In the genomic region with DNA sequence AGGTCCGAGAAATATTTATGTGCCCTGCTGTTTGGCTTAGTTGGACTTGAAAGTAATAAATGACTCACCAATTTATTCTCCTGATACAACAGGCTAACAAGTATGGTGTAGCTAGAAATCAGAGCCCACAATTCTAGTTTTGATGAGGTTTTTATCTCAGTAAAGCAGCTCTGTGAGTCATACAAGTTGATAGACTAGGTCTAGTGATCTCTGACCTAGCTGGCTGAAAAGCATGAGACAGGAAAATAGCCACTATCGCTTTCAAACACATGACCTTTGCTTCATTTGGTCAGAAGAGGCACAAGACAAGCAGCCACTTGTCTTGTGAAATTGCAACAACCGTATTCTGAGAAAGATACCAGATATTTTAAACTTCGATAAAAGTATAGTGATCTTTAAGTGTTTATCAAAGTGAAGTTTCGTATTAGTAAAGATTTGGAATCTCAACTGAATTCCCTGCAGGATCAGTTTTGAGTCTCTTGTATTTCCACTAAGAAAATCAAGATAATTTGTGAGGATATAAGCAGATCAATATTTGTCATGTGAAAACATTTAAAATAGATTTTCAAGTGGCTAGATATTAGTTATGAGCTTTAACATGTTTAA, we compare ENCODE assay signal across 8 cellular contexts.
DNase-seq lines count a peak whose midpoint lies in the region; ATAC-seq, FAIRE-seq and TF ChIP-seq lines count a peak whose summit lies in the region.

No MANE protein-coding gene starts in this region.

- TF ChIP-seq RAD21 in HepG2 (CRISPR knock-in tag; IDR thresholded peaks at IDR 0.05) = no peak

- ATAC-seq in HG02610 (IDR thresholded peaks at IDR 0.05; ENCODE audit: unreplicated experiment) = peak; percentile 71
- ATAC-seq in HepG2 = peak; percentile 99
- ATAC-seq in upper lobe of left lung (ENCODE audit: low FRiP score in 2 of 2) = no peak
- no peak for ATAC-seq in T-helper 17 cell

- intact Hi-C loops in HepG2 (cut with micrococcal nuclease; ENCODE audit: unreplicated experiment) = loop anchor here (5.0 kb wide), 1 partner anchor 67 kb away; no protein-coding TSS in a partner anchor

- H3K27me3 ChIP-seq in HepG2 (ENCODE audit: control insufficient read depth in 1 of 2, insufficient read depth in 2 of 2, low read length in 2 of 2) = no peaks in the 10 kb centered on the region
- no peaks in the 10 kb centered on the region for H3K27me3 ChIP-seq in upper lobe of left lung

- 5% methylated on average over 5 of the region's 5 CpGs for WGBS in HepG2 (ENCODE audit: low lambda C conversion rate)
- WGBS in upper lobe of left lung, 2 donors = 78 to 81% methylated on average over 5 of the region's 5 CpGs

- H3K27ac Mint-ChIP-seq in T-helper 17 cell = no peak overlapping the region

- no peaks in the 10 kb centered on the region for H3K36me3 Mint-ChIP-seq in T-helper 17 cell (ENCODE audit: low read depth)

- no peaks in the 10 kb centered on the region for H3K36me3 ChIP-seq in HepG2 (replicated peaks in 1 of 2; ENCODE audit: control insufficient read depth in 1 of 2, insufficient read depth in 2 of 2, low read length in 2 of 2)
- no peaks in the 10 kb centered on the region for H3K36me3 ChIP-seq in upper lobe of left lung

- CTCF ChIA-PET in GM10248 (lab: Yijun Ruan, JAX) = interaction anchor here (1.1 kb wide), 1 partner anchor 11 kb away, joined by 3 read pairs; no protein-coding TSS in a partner anchor
- CTCF ChIA-PET in RWPE1 (lab: Yijun Ruan, JAX) = no interaction called here
- CTCF ChIA-PET in HepG2 (lab: Yijun Ruan, JAX; ENCODE audit: low intra/inter-chr PET ratio, low total read pairs) = no interaction called here

- peaks cover 52% of the 10 kb centered on the region for H3K4me1 ChIP-seq in HepG2 (ENCODE audit: insufficient read depth, low read length)
- no peaks in the 10 kb centered on the region for H3K4me1 ChIP-seq in upper lobe of left lung

- peak overlapping the region; percentile 47 for H3K4me2 ChIP-seq in HepG2 (ENCODE audit: low read depth, low read length)

- TF ChIP-seq EP300 in HepG2 (IDR thresholded peaks at IDR 0.05; ENCODE audit: low read depth in 2 of 2, low read length in 2 of 2) (peak in 1 of 2 experiments; percentile 80; a peak in 2 of 4 replicates), HepG2 (CRISPR knock-in tag; IDR thresholded peaks at IDR 0.05; ENCODE audit: borderline replicate concordance) (no peak), upper lobe of left lung (IDR thresholded peaks at IDR 0.05) (no peak)

- H3K4me1 Mint-ChIP-seq in T-helper 17 cell = no peaks in the 10 kb centered on the region

- no peak overlapping the region for H3K27ac ChIP-seq in RWPE1
- H3K27ac ChIP-seq in HepG2 (ENCODE audit: extremely low read length, insufficient read depth, low read length) = peak overlapping the region; percentile 74
- H3K27ac ChIP-seq in upper lobe of left lung = no peak overlapping the region

- H3K9me3 ChIP-seq in HepG2 (ENCODE audit: low read length) = no peaks in the 10 kb centered on the region
- H3K9me3 ChIP-seq in upper lobe of left lung = no peaks in the 10 kb centered on the region
- H3K9me3 ChIP-seq in T-helper 17 cell (ENCODE audit: control insufficient read depth, low read length, poor library complexity, severe bottlenecking) = no peaks in the 10 kb centered on the region

- TF ChIP-seq CTCF in GM10248 (IDR thresholded peaks at IDR 0.05; ENCODE audit: control extremely low read depth, extremely low read depth, low read depth, missing control alignments) = no peak
- no peak for TF ChIP-seq CTCF in RWPE1 (conservative IDR thresholded peaks at IDR 0.05; ENCODE audit: low read depth)
- no peak for TF ChIP-seq CTCF in HepG2 (CRISPR knock-in tag; IDR thresholded peaks at IDR 0.05)
- TF ChIP-seq CTCF in upper lobe of left lung (IDR thresholded peaks at IDR 0.05) = no peak

- no peak overlapping the region for H3K4me3 Mint-ChIP-seq in T-helper 17 cell

- no peaks in the 10 kb centered on the region for H3K79me2 ChIP-seq in HepG2 (ENCODE audit: insufficient read depth, low read length)

- in situ Hi-C loops in HepG2 (cut with HindIII; ENCODE audit: extremely low pct_ligation_motif_present, low pct_unique_long_range_greater_than_20kb) = no loop called here

- H2AFZ ChIP-seq in HepG2 (ENCODE audit: low read length) = peak overlapping the region; percentile 10

- H3K9ac ChIP-seq in HepG2 (ENCODE audit: insufficient read depth, low read depth, low read length) = no peak overlapping the region

- BruUV-seq in HepG2 (replicated peaks; lab: Mats Ljungman, UMichigan) = no TSS peak

- peak; percentile 93 for FAIRE-seq in HepG2 (lab: Jason Lieb, UNC)

- no peaks in the 10 kb centered on the region for H3K27me3 Mint-ChIP-seq in T-helper 17 cell

- H3K4me3 ChIP-seq in HepG2 (replicated peaks in 1 of 3; ENCODE audit: insufficient read depth in 1 of 3, low read depth in 2 of 3, low read length in 3 of 3) (peak overlapping the region in 1 of 3 experiments; percentile 13; a peak in 2 of 6 replicates), upper lobe of left lung (no peak overlapping the region)

- POLR2A ChIA-PET in GM10248 (lab: Yijun Ruan, JAX) (no interaction called here), RWPE1 (lab: Yijun Ruan, JAX; ENCODE audit: low non-redundant PET) (no interaction called here), HepG2 (lab: Yijun Ruan, JAX) (interaction anchor here (0.6 kb wide), 1 partner anchor 9 kb away, joined by 3 read pairs; no protein-coding TSS in a partner anchor)

- TF ChIP-seq POLR2A in HepG2 (IDR thresholded peaks at IDR 0.05; ENCODE audit: insufficient read depth in 1 of 2, low read depth in 2 of 2, low read length in 2 of 2) (no peak), upper lobe of left lung (IDR thresholded peaks at IDR 0.05) (no peak)

- peak; percentile 2 for DNase-seq in GM10248 (ENCODE audit: extremely low spot score)
- peak; percentile 4 for DNase-seq in RWPE1 (ENCODE audit: low spot score)
- DNase-seq in HepG2 (ENCODE audit: low spot score) = peak; percentile 92
- no peak for DNase-seq in activated CD4-positive, alpha-beta T cell treated with anti-CD3 and anti-CD28 coated beads for 48 hours
- no peak for DNase-seq in upper lobe of left lung
- DNase-seq in occipital lobe (lab: John Stamatoyannopoulos, UW) = no peak
- no peak for DNase-seq in T-helper 17 cell

- no peaks in the 10 kb centered on the region for H4K20me1 ChIP-seq in HepG2 (ENCODE audit: insufficient read depth, low read length)

TF ChIP-seq in HepG2, 621 proteins besides CTCF, POLR2A, EP300 and RAD21 (continues in another document):
- TF ChIP-seq ZSCAN9 (CRISPR knock-in tag; IDR thresholded peaks at IDR 0.05; ENCODE audit: borderline replicate concordance) (no peak), ZSCAN22 (CRISPR knock-in tag; IDR thresholded peaks at IDR 0.05) (no peak), FLYWCH1 (CRISPR knock-in tag; IDR thresholded peaks at IDR 0.05) (no peak), ZNF432 (CRISPR knock-in tag; IDR thresholded peaks at IDR 0.05; ENCODE audit: borderline replicate concordance) (no peak), MYNN (CRISPR knock-in tag; IDR thresholded peaks at IDR 0.05; ENCODE audit: low read depth) (no peak), RBM39 (IDR thresholded peaks at IDR 0.05; ENCODE audit: low read depth, low read length, poor library complexity, severe bottlenecking) (no peak), CENPT (CRISPR knock-in tag; IDR thresholded peaks at IDR 0.05; ENCODE audit: low read depth) (no peak), CCAR2 (optimal IDR thresholded peaks at IDR 0.05; ENCODE audit: low read depth, low read length) (no peak), FOXA1 (IDR thresholded peaks at IDR 0.05) (no peak), FOXA1 (CRISPR knock-in tag; IDR thresholded peaks at IDR 0.05) (no peak), ZBTB14 (CRISPR knock-in tag; IDR thresholded peaks at IDR 0.05) (no peak), ZNF20 (CRISPR knock-in tag; IDR thresholded peaks at IDR 0.05) (no peak), ZFAT (CRISPR knock-in tag; conservative IDR thresholded peaks at IDR 0.05) (no peak), ZNF280B (CRISPR knock-in tag; IDR thresholded peaks at IDR 0.05; ENCODE audit: borderline replicate concordance) (no peak), ZNF703 (CRISPR knock-in tag; IDR thresholded peaks at IDR 0.05; ENCODE audit: borderline replicate concordance) (no peak), ZSCAN20 (CRISPR knock-in tag; IDR thresholded peaks at IDR 0.05; ENCODE audit: borderline replicate concordance) (no peak), MTA3 (CRISPR knock-in tag; IDR thresholded peaks at IDR 0.05) (no peak), RFXANK (CRISPR knock-in tag; IDR thresholded peaks at IDR 0.05) (no peak), HIVEP1 (CRISPR knock-in tag; IDR thresholded peaks at IDR 0.05) (no peak), ZNF530 (CRISPR knock-in tag; IDR thresholded peaks at IDR 0.05; ENCODE audit: low read depth) (no peak), ZNF781 (CRISPR knock-in tag; IDR thresholded peaks at IDR 0.05; ENCODE audit: borderline replicate concordance, not compliant biosample characterization) (no peak)
- TF ChIP-seq, protein P1, sequence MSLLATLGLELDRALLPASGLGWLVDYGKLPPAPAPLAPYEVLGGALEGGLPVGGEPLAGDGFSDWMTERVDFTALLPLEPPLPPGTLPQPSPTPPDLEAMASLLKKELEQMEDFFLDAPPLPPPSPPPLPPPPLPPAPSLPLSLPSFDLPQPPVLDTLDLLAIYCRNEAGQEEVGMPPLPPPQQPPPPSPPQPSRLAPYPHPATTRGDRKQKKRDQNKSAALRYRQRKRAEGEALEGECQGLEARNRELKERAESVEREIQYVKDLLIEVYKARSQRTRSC (CRISPR knock-in tag; IDR thresholded peaks at IDR 0.05; ENCODE audit: low read depth) = no peak

Comparison
In these comparisons a context has a peak if more than half of its experiments do, and no peak if none do; other contexts are left out.
1. DNase-seq: peak in GM10248 (single experiment), RWPE1 (single experiment) and HepG2 (single experiment); none in activated CD4-positive, alpha-beta T cell treated with anti-CD3 and anti-CD28 coated beads for 48 hours (single experiment), upper lobe of left lung (0 of 2), occipital lobe (single experiment) and T-helper 17 cell (0 of 3).
2. ATAC-seq: peak in HG02610 (single experiment) and HepG2 (single experiment); none in upper lobe of left lung (0 of 2) and T-helper 17 cell (single experiment).